37 cellular contexts compared by ENCODE assay signal in genomic region chr13:86038490-86038889, GRCh38.
DNase-seq lines count a peak whose midpoint lies in the region; ATAC-seq, FAIRE-seq and TF ChIP-seq lines count a peak whose summit lies in the region.
"Had no signal": no experiment of that assay in that cellular context is flagged by ENCODE, and none has a peak within 500 bp of the region (broad histone marks: within the 10 kb centered on the region; RNA-seq: fewer than 3 reads in every experiment).

No MANE protein-coding gene starts in this region.

- TF ChIP-seq EP300 in neural cell (conservative IDR thresholded peaks at IDR 0.05; ENCODE audit: poor library complexity, severe bottlenecking): peak; percentile 53

- H3K27ac Mint-ChIP-seq in stimulated activated effector memory CD8-positive, alpha-beta T cell treated with anti-CD3 and anti-CD28 coated beads, Interleukin-12 subunit alpha, Interleukin-12 subunit beta, amount 100 ng/mL, for 72 hours: no peak overlapping the region
- H3K27ac Mint-ChIP-seq in glutamatergic neuron (ENCODE audit: unreplicated experiment): no peak overlapping the region
- H3K27ac Mint-ChIP-seq: B cell; CD14-positive monocyte; CD4-positive, alpha-beta memory T cell; CD4-positive, alpha-beta T cell; CD4-positive, CD25-positive, alpha-beta regulatory T cell; CD8-positive, alpha-beta T cell had no signal

- H3K9ac ChIP-seq in Karpas-422 (ENCODE audit: low read length) (no peak overlapping the region), neural cell (ENCODE audit: low read length) (no peak overlapping the region)
- H3K9ac ChIP-seq: BLaER1; BLaER1 treated with 17β-estradiol and CSF1 and Interleukin-3, amounts not matched to agents 10 nM and 100 nM had no signal

- H3F3A ChIP-seq in neural cell (ENCODE audit: insufficient read depth, low read length, poor library complexity, severe bottlenecking): no peaks in the 10 kb centered on the region

- H3K4me2 ChIP-seq in Karpas-422 (ENCODE audit: low read depth, low read length, poor library complexity, severe bottlenecking) (no peak overlapping the region), neural cell (ENCODE audit: low read length) (no peak overlapping the region)
- H3K4me2 ChIP-seq: A549; BLaER1; BLaER1 treated with 17β-estradiol and CSF1 and Interleukin-3, amounts not matched to agents 10 nM and 100 nM had no signal

- H3K4me1 ChIP-seq in Karpas-422 (ENCODE audit: low read length): no peaks in the 10 kb centered on the region
- H3K4me1 ChIP-seq: A549; BE2C; BLaER1; BLaER1 treated with 17β-estradiol and CSF1 and Interleukin-3, amounts not matched to agents 10 nM and 100 nM; Caco-2 had no signal

- H3K36me3 Mint-ChIP-seq in stimulated activated effector memory CD8-positive, alpha-beta T cell treated with anti-CD3 and anti-CD28 coated beads, Interleukin-12 subunit alpha, Interleukin-12 subunit beta, amount 100 ng/mL, for 72 hours: no peaks in the 10 kb centered on the region
- H3K36me3 Mint-ChIP-seq in glutamatergic neuron (ENCODE audit: unreplicated experiment): no peaks in the 10 kb centered on the region
- H3K36me3 Mint-ChIP-seq: CD14-positive monocyte; CD4-positive, alpha-beta memory T cell; CD4-positive, CD25-positive, alpha-beta regulatory T cell; CD8-positive, alpha-beta memory T cell; CD8-positive, alpha-beta T cell had no signal

- TF ChIP-seq CTCF in neural cell (IDR thresholded peaks at IDR 0.05; ENCODE audit: poor library complexity, severe bottlenecking): no peak
- no peak for TF ChIP-seq CTCF in glutamatergic neuron (IDR thresholded peaks at IDR 0.05; ENCODE audit: partially characterized antibody, unreplicated experiment)

- DNase-seq in H54 (ENCODE audit: insufficient read length, low spot score) (no peak), Karpas-422 (no peak), glutamatergic neuron (no peak), Ammon's horn (ENCODE audit: low spot score) (no peak), GOT3 (lab: John Stamatoyannopoulos, UW) (no peak)
- no peak for DNase-seq in stimulated activated effector memory CD8-positive, alpha-beta T cell treated with anti-CD3 and anti-CD28 coated beads, Interleukin-12 subunit alpha, Interleukin-12 subunit beta, amount 100 ng/mL, for 72 hours (ENCODE audit: low spot score in 2 of 2)
- no peak for DNase-seq in activated CD4-positive, CD25-positive, alpha-beta regulatory T cell treated with anti-CD3 and anti-CD28 coated beads, Interleukin-2, amount 50 U/mL, for 72 hours
- DNase-seq: 8988T; ACHN; AML-193; BE2C; C1 segment of cervical spinal cord; Caco-2; Calu3; CD4-positive, alpha-beta memory T cell; CD4-positive, alpha-beta T cell; CD4-positive, CD25-positive, alpha-beta regulatory T cell; CD8-positive, alpha-beta memory T cell; CD8-positive, alpha-beta T cell; COR-L47; DMS 273 treated with DMSO at 0.1 percent for 48 hours; DMS153; DMS53; DMS79; DMS79 treated with DMSO at 0.1 percent for 48 hours; DND-41; EL had no signal

- H3K4me1 Mint-ChIP-seq in stimulated activated effector memory CD8-positive, alpha-beta T cell treated with anti-CD3 and anti-CD28 coated beads, Interleukin-12 subunit alpha, Interleukin-12 subunit beta, amount 100 ng/mL, for 72 hours: no peaks in the 10 kb centered on the region
- no peaks in the 10 kb centered on the region for H3K4me1 Mint-ChIP-seq in glutamatergic neuron (ENCODE audit: low read depth, unreplicated experiment)
- H3K4me1 Mint-ChIP-seq: B cell; CD14-positive monocyte; CD4-positive, alpha-beta memory T cell; CD4-positive, CD25-positive, alpha-beta regulatory T cell; CD8-positive, alpha-beta memory T cell had no signal

- H3K36me3 ChIP-seq in Karpas-422 (ENCODE audit: insufficient read depth, low read length) (no peaks in the 10 kb centered on the region), neural cell (ENCODE audit: insufficient read depth, low read length) (no peaks in the 10 kb centered on the region)
- H3K36me3 ChIP-seq: BE2C; BLaER1; BLaER1 treated with 17β-estradiol and CSF1 and Interleukin-3, amounts not matched to agents 10 nM and 100 nM had no signal

- no peak overlapping the region for H3K4me3 Mint-ChIP-seq in stimulated activated effector memory CD8-positive, alpha-beta T cell treated with anti-CD3 and anti-CD28 coated beads, Interleukin-12 subunit alpha, Interleukin-12 subunit beta, amount 100 ng/mL, for 72 hours
- no peak overlapping the region for H3K4me3 Mint-ChIP-seq in glutamatergic neuron (ENCODE audit: unreplicated experiment)
- H3K4me3 Mint-ChIP-seq: B cell; CD14-positive monocyte; CD4-positive, alpha-beta memory T cell; CD4-positive, alpha-beta T cell; CD4-positive, CD25-positive, alpha-beta regulatory T cell; CD8-positive, alpha-beta memory T cell; CD8-positive, alpha-beta T cell had no signal

- FAIRE-seq in H54 (lab: Jason Lieb, UNC): peak; percentile 71
- FAIRE-seq: A204.1, A549, D721Med had no signal

- no peak for TF ChIP-seq RAD21 in neural cell (conservative IDR thresholded peaks at IDR 0.05)

- peaks cover 1% of the 10 kb centered on the region for H3K27me3 Mint-ChIP-seq in glutamatergic neuron (ENCODE audit: unreplicated experiment)
- H3K27me3 Mint-ChIP-seq: B cell; CD4-positive, alpha-beta memory T cell; CD4-positive, alpha-beta T cell; CD4-positive, CD25-positive, alpha-beta regulatory T cell; CD8-positive, alpha-beta memory T cell had no signal

- H3K79me2 ChIP-seq in Karpas-422 (ENCODE audit: low read length) (no peaks in the 10 kb centered on the region), neural cell (replicated peaks; ENCODE audit: insufficient read depth, low read length) (no peaks in the 10 kb centered on the region)

- no peaks in the 10 kb centered on the region for H4K20me1 ChIP-seq in Karpas-422 (ENCODE audit: insufficient read depth, low read depth, low read length)
- no peaks in the 10 kb centered on the region for H4K20me1 ChIP-seq in neural cell (ENCODE audit: insufficient read depth)
- H4K20me1 ChIP-seq: BLaER1; BLaER1 treated with 17β-estradiol and CSF1 and Interleukin-3, amounts not matched to agents 10 nM and 100 nM had no signal

- H3K9me3 ChIP-seq in Karpas-422 (ENCODE audit: low read length) (peaks cover 11% of the 10 kb centered on the region), neural cell (ENCODE audit: low read length) (no peaks in the 10 kb centered on the region)
- H3K9me3 ChIP-seq: A549; BE2C; BLaER1; BLaER1 treated with 17β-estradiol and CSF1 and Interleukin-3, amounts not matched to agents 10 nM and 100 nM; Caco-2 had no signal

- H3K9me3 Mint-ChIP-seq in stimulated activated effector memory CD8-positive, alpha-beta T cell treated with anti-CD3 and anti-CD28 coated beads, Interleukin-12 subunit alpha, Interleukin-12 subunit beta, amount 100 ng/mL, for 72 hours: peaks cover 11% of the 10 kb centered on the region
- H3K9me3 Mint-ChIP-seq in glutamatergic neuron (ENCODE audit: unreplicated experiment): no peaks in the 10 kb centered on the region

- ATAC-seq in stimulated activated effector memory CD8-positive, alpha-beta T cell treated with anti-CD3 and anti-CD28 coated beads, Interleukin-12 subunit alpha, Interleukin-12 subunit beta, amount 100 ng/mL, for 72 hours: peak; percentile 65
- ATAC-seq: A549; CD8-positive, alpha-beta T cell had no signal

- no peak overlapping the region for H3K27ac ChIP-seq in Karpas-422 (ENCODE audit: low read length)
- H3K27ac ChIP-seq in neural cell (ENCODE audit: low read length): no peak overlapping the region
- H3K27ac ChIP-seq: 22Rv1; A549; BLaER1; BLaER1 treated with 17β-estradiol and CSF1 and Interleukin-3, amounts not matched to agents 10 nM and 100 nM; C4-2B had no signal

- no peak for TF ChIP-seq POLR2A in H54 (IDR thresholded peaks at IDR 0.05; ENCODE audit: low read depth, low read length)

- H3K27me3 ChIP-seq in Karpas-422 (ENCODE audit: low read length) (no peaks in the 10 kb centered on the region), neural cell (ENCODE audit: insufficient read depth, low read depth, low read length) (no peaks in the 10 kb centered on the region)
- H3K27me3 ChIP-seq: BE2C; BLaER1; BLaER1 treated with 17β-estradiol and CSF1 and Interleukin-3, amounts not matched to agents 10 nM and 100 nM had no signal

- H3K4me3 ChIP-seq in Karpas-422 (ENCODE audit: low read length) (no peak overlapping the region), neural cell (ENCODE audit: low read length) (no peak overlapping the region)
- H3K4me3 ChIP-seq: A549; BLaER1; BLaER1 treated with 17β-estradiol and CSF1 and Interleukin-3, amounts not matched to agents 10 nM and 100 nM had no signal

- peak overlapping the region; percentile 86; the same call in 1 of the 2 replicates for H2AFZ ChIP-seq in Karpas-422 (ENCODE audit: low read length)
- H2AFZ ChIP-seq in neural cell (ENCODE audit: low read depth, low read length): no peak overlapping the region

- H3K9me2 ChIP-seq in Karpas-422 (replicated peaks; ENCODE audit: insufficient read depth, low read length) (no peaks in the 10 kb centered on the region), neural cell (ENCODE audit: insufficient read depth, low read length) (no peaks in the 10 kb centered on the region)

TF ChIP-seq in neural cell, 6 proteins besides CTCF, POLR2A, EP300 and RAD21:
- TF ChIP-seq POLR2AphosphoS5 (IDR thresholded peaks at IDR 0.05) (peak; percentile 17), REST (IDR thresholded peaks at IDR 0.05; ENCODE audit: borderline replicate concordance) (no peak)
